In genomic region chr19:41352279-41352608, GRCh38 we compare ENCODE assay signal across 8 cellular contexts. TPM values are rescaled to one million over a fixed set of nuclear protein-coding genes. Genes with fewer than 3 reads are reported as not detected.
DNase-seq lines count a peak whose midpoint lies in the region; ATAC-seq and TF ChIP-seq lines count a peak whose summit lies in the region.

No MANE protein-coding gene starts in this region.

- peaks cover 19% of the 10 kb centered on the region for H3K4me1 Mint-ChIP-seq in GM23338
- H3K4me1 Mint-ChIP-seq in activated B cell treated with CpG ODN at 0.5 μM for 24 hours = peaks cover 46% of the 10 kb centered on the region

- H3K27me3 ChIP-seq in GM23338 (ENCODE audit: insufficient read depth) (peaks cover 42% of the 10 kb centered on the region), right cardiac atrium (ENCODE audit: control insufficient read depth, insufficient read depth) (no peaks in the 10 kb centered on the region), skeletal muscle tissue (ENCODE audit: control insufficient read depth in 3 of 3, insufficient read depth in 3 of 3, low read length in 3 of 3) (peaks cover 0 to 42% (median 38%) of the 10 kb centered on the region in 3 donors)

- peak overlapping the region; percentile 87 for H3K4me3 Mint-ChIP-seq in GM23338
- peak overlapping the region; percentile 100 for H3K4me3 Mint-ChIP-seq in activated B cell treated with CpG ODN at 0.5 μM for 24 hours

- POLR2A ChIA-PET in activated B cell treated with CpG ODN at 0.5 μM for 24 hours (lab: Charles Lee) = interaction anchor here (0.7 to 6.9 kb wide), 20 partner anchors 8 to 1035 kb away, joined by 3 to 119 read pairs (median 8); partner anchors contain the start of genes ACTMAP, B9D2, CCDC97 and DMAC2

- H3K27ac ChIP-seq in GM23338 (ENCODE audit: low read depth) (no peak overlapping the region), right cardiac atrium (ENCODE audit: low read length) (peak overlapping the region; percentile 8), skeletal muscle tissue (ENCODE audit: low read depth, low read length) (no peak overlapping the region)

- H3K9me3 ChIP-seq in right cardiac atrium (ENCODE audit: control insufficient read depth, low read length) = no peaks in the 10 kb centered on the region
- no peaks in the 10 kb centered on the region for H3K9me3 ChIP-seq in skeletal muscle tissue (ENCODE audit: control insufficient read depth in 3 of 3, low read length in 3 of 3)

- CTCF ChIA-PET in activated B cell treated with CpG ODN at 0.5 μM for 24 hours (lab: Charles Lee) = interaction anchor here (1.0 to 5.4 kb wide), 11 partner anchors 12 to 218 kb away, joined by 3 to 38 read pairs (median 5); partner anchors contain the start of genes B9D2 and CCDC97

- DNase-seq in GM23338 (ENCODE audit: low spot score) = no peak
- no peak for DNase-seq in activated B cell treated with CpG ODN at 0.5 μM for 24 hours
- DNase-seq in right cardiac atrium = no peak
- DNase-seq in hepatic stellate cell (ENCODE audit: low spot score) = no peak

- intact Hi-C loops in activated B cell treated with CpG ODN at 0.5 μM for 24 hours (cut with micrococcal nuclease) = loop anchor here (1.0 to 5.0 kb wide), 5 partner anchors 42 to 910 kb away; partner anchors contain the start of genes CCDC97, COQ8B, DMAC2 and ITPKC
- intact Hi-C loops in right cardiac atrium (cut with DNase I) = loop anchor here in 1 of 4 donors (10.0 kb wide), 1 partner anchor 83 kb away; the partner anchor contains the start of gene DMAC2

- H3K9me2 ChIP-seq in GM23338 (ENCODE audit: insufficient read depth) = no peaks in the 10 kb centered on the region

- ATAC-seq in GM23338 (no peak), activated B cell treated with CpG ODN at 0.5 μM for 24 hours (ENCODE audit: low read depth) (no peak), right cardiac atrium (no peak), GM21381 (IDR thresholded peaks at IDR 0.05; ENCODE audit: unreplicated experiment) (no peak), GM18858 (IDR thresholded peaks at IDR 0.05; ENCODE audit: unreplicated experiment) (no peak), GM19328 (IDR thresholded peaks at IDR 0.05; ENCODE audit: unreplicated experiment) (no peak)

- H3K36me3 Mint-ChIP-seq in GM23338 (ENCODE audit: low read depth) = peaks cover 2% of the 10 kb centered on the region; the same call in 2 of the 3 replicates
- peaks cover 25% of the 10 kb centered on the region for H3K36me3 Mint-ChIP-seq in activated B cell treated with CpG ODN at 0.5 μM for 24 hours (ENCODE audit: low read depth)

- H3K9me3 Mint-ChIP-seq in GM23338 = no peaks in the 10 kb centered on the region; the same call in 2 of the 3 replicates
- no peaks in the 10 kb centered on the region for H3K9me3 Mint-ChIP-seq in activated B cell treated with CpG ODN at 0.5 μM for 24 hours

- peaks cover 12% of the 10 kb centered on the region; the same call in 1 of the 2 replicates for H3K4me1 ChIP-seq in GM23338 (ENCODE audit: insufficient read depth)
- peaks cover 3% of the 10 kb centered on the region for H3K4me1 ChIP-seq in right cardiac atrium (ENCODE audit: control insufficient read depth, insufficient read depth, low read length)
- peaks cover 31 to 37% (median 32%) of the 10 kb centered on the region in 3 donors for H3K4me1 ChIP-seq in skeletal muscle tissue (ENCODE audit: control insufficient read depth in 3 of 3, insufficient read depth in 3 of 3, low read length in 3 of 3)

- 2% methylated on average over 12 of the region's 12 CpGs for WGBS in right cardiac atrium

- peak overlapping the region; percentile 56 to 74 (median 61) for H3K9ac ChIP-seq in skeletal muscle tissue (ENCODE audit: low read depth in 1 of 3, low read length in 3 of 3)

- H3K79me2 ChIP-seq in GM23338 (replicated peaks; ENCODE audit: insufficient read depth) = no peaks in the 10 kb centered on the region

- H3K4me3 ChIP-seq in GM23338 (peak overlapping the region; percentile 91), right cardiac atrium (ENCODE audit: low read length) (peak overlapping the region; percentile 93), skeletal muscle tissue (ENCODE audit: low read length in 3 of 3) (peak overlapping the region; percentile 75 to 85 (median 76))

- peaks cover 62% of the 10 kb centered on the region for H3K27me3 Mint-ChIP-seq in GM23338 (ENCODE audit: insufficient read depth, low read depth, poor library complexity)
- H3K27me3 Mint-ChIP-seq in activated B cell treated with CpG ODN at 0.5 μM for 24 hours = no peaks in the 10 kb centered on the region

- H4K20me1 ChIP-seq in GM23338 (replicated peaks; ENCODE audit: insufficient read depth) = 0 out of 2 replicates have a peak, but pooled peaks cover 3% of the 10 kb centered on the region

- H3K27ac Mint-ChIP-seq in GM23338 = no peak overlapping the region
- H3K27ac Mint-ChIP-seq in activated B cell treated with CpG ODN at 0.5 μM for 24 hours = peak overlapping the region; percentile 96

- peaks cover 6% of the 10 kb centered on the region; the same call in 1 of the 2 replicates for H3F3A ChIP-seq in GM23338 (replicated peaks; ENCODE audit: low read depth)

- no peaks in the 10 kb centered on the region for H3K36me3 ChIP-seq in GM23338 (ENCODE audit: insufficient read depth)
- no peaks in the 10 kb centered on the region for H3K36me3 ChIP-seq in skeletal muscle tissue (ENCODE audit: control insufficient read depth in 3 of 3, insufficient read depth in 3 of 3, low read length in 3 of 3)

- peak overlapping the region; percentile 96; the same call in 1 of the 2 replicates for H2AFZ ChIP-seq in GM23338

- peak overlapping the region; percentile 98 for H3K4me2 ChIP-seq in GM23338

- TF ChIP-seq CTCF in GM23338 (conservative IDR thresholded peaks at IDR 0.05; ENCODE audit: low read depth in 2 of 2) (no peak), activated B cell treated with CpG ODN at 0.5 μM for 24 hours (IDR thresholded peaks at IDR 0.05) (no peak)

TF ChIP-seq in GM23338, 12 proteins besides CTCF, POLR2A, EP300 and RAD21 (continues in another document):
- TF ChIP-seq ZNF331 (CRISPR knock-in tag; IDR thresholded peaks at IDR 0.05; ENCODE audit: low read depth) (no peak), REST (IDR thresholded peaks at IDR 0.05; ENCODE audit: unreplicated experiment) (no peak), POLR2AphosphoS5 (IDR thresholded peaks at IDR 0.05; ENCODE audit: low read depth) (no peak)

RNA-seq across cellular contexts. Expression of gene TGFB1, which starts 1.5 kb away (rescaled TPM):
- 6.7 and 7.9 TPM in 2 replicates for total RNA-seq in GM23338 (2014; rRNA removed; shearing (Covaris generic))
- polyA plus RNA-seq in GM23338 (2016; fragmentation: Nextera tagmentation; extraction: Ambion mirVana) (0.99 and 1.4 TPM in 2 replicates), right cardiac atrium (23.9 TPM)
- total RNA-seq in activated B cell treated with CpG ODN at 0.5 μM for 24 hours (80.7 and 88.5 TPM in 2 replicates), right cardiac atrium (10 to 100 TPM; 27.0 to 39.3 (median 33.3) TPM), skeletal muscle tissue (3.1 TPM)

RNA-seq across cellular contexts. Expression of gene B9D2, which starts 11.7 kb away (rescaled TPM):
- total RNA-seq in GM23338 (2014; rRNA removed; shearing (Covaris generic)) = 2.7 and 3.0 TPM in 2 replicates
- polyA plus RNA-seq in GM23338 (2016; fragmentation: Nextera tagmentation; extraction: Ambion mirVana) = 4.9 and 7.4 TPM in 2 replicates
- 11.7 and 14.2 TPM in 2 replicates for total RNA-seq in activated B cell treated with CpG ODN at 0.5 μM for 24 hours
- 1 to 10 TPM; 3.3 to 3.8 (median 3.5) TPM for total RNA-seq in right cardiac atrium
- polyA plus RNA-seq in right cardiac atrium = 5.1 TPM
- total RNA-seq in skeletal muscle tissue = 2.1 TPM

RNA-seq across cellular contexts. Expression of gene TMEM91, which starts 24.1 kb away (rescaled TPM):
- 9.3 and 9.5 TPM in 2 replicates for total RNA-seq in GM23338 (2014; rRNA removed; shearing (Covaris generic))
- polyA plus RNA-seq in GM23338 (2016; fragmentation: Nextera tagmentation; extraction: Ambion mirVana) (8.1 and 10.6 TPM in 2 replicates), right cardiac atrium (8.5 TPM)
- total RNA-seq in activated B cell treated with CpG ODN at 0.5 μM for 24 hours (3.7 and 4.6 TPM in 2 replicates), right cardiac atrium (1 to 10 TPM; 4.6 to 6.7 (median 5.8) TPM), skeletal muscle tissue (2.1 TPM)

RNA-seq across cellular contexts. Expression of gene CCDC97, which starts 42.3 kb away (rescaled TPM):
- total RNA-seq in GM23338 (2014; rRNA removed; shearing (Covaris generic)) = 8.0 and 9.7 TPM in 2 replicates
- polyA plus RNA-seq in GM23338 (2016; fragmentation: Nextera tagmentation; extraction: Ambion mirVana) (8.2 and 11.0 TPM in 2 replicates), right cardiac atrium (12.2 TPM)
- total RNA-seq in activated B cell treated with CpG ODN at 0.5 μM for 24 hours (61.7 and 65.3 TPM in 2 replicates), right cardiac atrium (10 to 100 TPM; 17.9 to 22.2 (median 18.9) TPM), skeletal muscle tissue (8.9 TPM)

RNA-seq across cellular contexts. Expression of gene EXOSC5, which starts 44.9 kb away (rescaled TPM):
- total RNA-seq in GM23338 (2014; rRNA removed; shearing (Covaris generic)) = 65.1 and 65.4 TPM in 2 replicates
- polyA plus RNA-seq in GM23338 (2016; fragmentation: Nextera tagmentation; extraction: Ambion mirVana) (116 and 125 TPM in 2 replicates), right cardiac atrium (12.2 TPM)
- total RNA-seq in activated B cell treated with CpG ODN at 0.5 μM for 24 hours (30.1 and 31.6 TPM in 2 replicates), right cardiac atrium (10 to 100 TPM in 2 of 4 donors, 1 to 10 TPM in 2; 8.6 to 12.6 (median 10.8) TPM), skeletal muscle tissue (13.0 TPM)
